ENCODE assay signal across 24 cellular contexts in genomic region chr5:96214442-96215197, GRCh38.
DNase-seq lines count a peak whose midpoint lies in the region; ATAC-seq, FAIRE-seq and TF ChIP-seq lines count a peak whose summit lies in the region.
"Had no signal": no experiment of that assay in that cellular context is flagged by ENCODE, and none has a peak within 500 bp of the region (broad histone marks: within the 10 kb centered on the region; RNA-seq: fewer than 3 reads in every experiment).

No MANE protein-coding gene starts in this region.

- intact Hi-C loops in body of pancreas (cut with DNase I) = no loop called here

- peak overlapping the region in 2 of 4 donors; percentile 58 to 67 for H3K27ac ChIP-seq in body of pancreas
- H3K27ac ChIP-seq: breast epithelium, gastrocnemius medialis, transverse colon had no signal

- H3K4me1 Mint-ChIP-seq in osteocyte (ENCODE audit: unreplicated experiment) = peaks cover 31% of the 10 kb centered on the region
- H3K4me1 Mint-ChIP-seq: naive B cell had no signal

- peak; percentile 70 for FAIRE-seq in H54 (lab: Jason Lieb, UNC)

- H3K4me1 ChIP-seq in body of pancreas = peaks cover 3% of the 10 kb centered on the region
- H3K4me1 ChIP-seq: breast epithelium, gastrocnemius medialis had no signal

- H3K36me3 Mint-ChIP-seq in osteocyte (ENCODE audit: unreplicated experiment) = peaks cover 7% of the 10 kb centered on the region
- H3K36me3 Mint-ChIP-seq: activated naive CD4-positive, alpha-beta T cell treated with anti-CD3 and anti-CD28 coated beads, Interleukin-2, amount 50 U/mL, for 72 hours; naive B cell had no signal

- TF ChIP-seq POLR2A in H54 (IDR thresholded peaks at IDR 0.05; ENCODE audit: low read depth, low read length) = no peak
- TF ChIP-seq POLR2A in body of pancreas (IDR thresholded peaks at IDR 0.05) = peak in 1 of 3 donors; percentile 24

- peak; percentile 94 for ATAC-seq in body of pancreas
- no peak for ATAC-seq in GM18861 (IDR thresholded peaks at IDR 0.05; ENCODE audit: unreplicated experiment)
- ATAC-seq: activated naive CD4-positive, alpha-beta T cell treated with anti-CD3 and anti-CD28 coated beads, Interleukin-2, amount 50 U/mL, for 72 hours; gastrocnemius medialis; stimulated activated naive CD8-positive, alpha-beta T cell treated with anti-CD3 and anti-CD28 coated beads, Interleukin-15, Interleukin-2, amounts not matched to agents 100 U/mL and 50 U/mL, for 24 hours had no signal

- peaks cover 0 to 4% (median 0%) of the 10 kb centered on the region in 3 donors for H3K9me3 ChIP-seq in body of pancreas
- H3K9me3 ChIP-seq: gastrocnemius medialis, transverse colon had no signal

- H3K4me3 ChIP-seq in body of pancreas = peak overlapping the region in 1 of 2 donors; percentile 8
- H3K4me3 ChIP-seq: breast epithelium, gastrocnemius medialis, lung, transverse colon had no signal

- peaks cover 25% of the 10 kb centered on the region for H3K9me3 Mint-ChIP-seq in osteocyte (ENCODE audit: unreplicated experiment)

- H3K27me3 Mint-ChIP-seq in osteocyte (ENCODE audit: unreplicated experiment) = no peaks in the 10 kb centered on the region
- H3K27me3 Mint-ChIP-seq: dendritic cell treated with granulocyte-macrophage colony-stimulating factor and Interleukin-4, amounts not matched to agents 40 ng/mL and 50 ng/mL, for 4 days had no signal

- peak overlapping the region; percentile 59 for H3K27ac Mint-ChIP-seq in osteocyte (ENCODE audit: unreplicated experiment)
- H3K27ac Mint-ChIP-seq: activated naive CD4-positive, alpha-beta T cell treated with anti-CD3 and anti-CD28 coated beads, Interleukin-2, amount 50 U/mL, for 72 hours; dendritic cell treated with granulocyte-macrophage colony-stimulating factor and Interleukin-4, amounts not matched to agents 40 ng/mL and 50 ng/mL, for 4 days; naive B cell had no signal

- H3K36me3 ChIP-seq in body of pancreas (replicated peaks in 1 of 2; ENCODE audit: insufficient read depth in 1 of 2, low read depth in 2 of 2) = no peaks in the 10 kb centered on the region
- H3K36me3 ChIP-seq: breast epithelium, gastrocnemius medialis, transverse colon had no signal

- H3K27me3 ChIP-seq in body of pancreas = no peaks in the 10 kb centered on the region
- H3K27me3 ChIP-seq: breast epithelium, gastrocnemius medialis, transverse colon had no signal

- H3K4me3 Mint-ChIP-seq in osteocyte (ENCODE audit: unreplicated experiment) = no peak overlapping the region
- H3K4me3 Mint-ChIP-seq: dendritic cell treated with granulocyte-macrophage colony-stimulating factor and Interleukin-4, amounts not matched to agents 40 ng/mL and 50 ng/mL, for 4 days; naive B cell had no signal

- WGBS in body of pancreas, 2 donors = 26 to 33% methylated on average over 3 of the region's 3 CpGs

- DNase-seq in H54 (ENCODE audit: insufficient read length, low spot score) (no peak), body of pancreas (peak in 3 of 4 donors; percentile 16 to 56 (median 47)), kidney tubule cell (ENCODE audit: low spot score) (peak; percentile 86), osteocyte (ENCODE audit: extremely low spot score, unreplicated experiment) (no peak), NCI-H1436 treated with DMSO at 0.1 percent for 48 hours (lab: John Stamatoyannopoulos, UW) (no peak), DMS 273 treated with DMSO at 0.1 percent for 48 hours (lab: John Stamatoyannopoulos, UW) (no peak), EL (no peak)
- DNase-seq: activated T-cell treated with anti-CD3 and anti-CD28 coated beads, Interleukin-2, amount 50 U/mL, for 48 hours; COR-L47; gastrocnemius medialis; H7; MM.1S; naive B cell; NCI-H187; NCI-H226; stimulated activated CD4-positive, alpha-beta T cell treated with anti-CD3 and anti-CD28 coated beads, Interleukin-2, amount 100 ng/mL, for 24 hours; stimulated activated naive CD8-positive, alpha-beta T cell treated with anti-CD3 and anti-CD28 coated beads, Interleukin-15, Interleukin-2, amounts not matched to agents 100 U/mL and 50 U/mL, for 24 hours; T1000; transverse colon had no signal

- TF ChIP-seq CTCF in body of pancreas (IDR thresholded peaks at IDR 0.05) = no peak
- no peak for TF ChIP-seq CTCF in osteocyte (IDR thresholded peaks at IDR 0.05)

Comparison
In these comparisons a context has a peak if more than half of its experiments do, and no peak if none do; other contexts are left out.
1. DNase-seq: peak in body of pancreas (3 of 4) and kidney tubule cell (single experiment); none in H54 (single experiment), osteocyte (single experiment), NCI-H1436 treated with DMSO at 0.1 percent for 48 hours (single experiment), DMS 273 treated with DMSO at 0.1 percent for 48 hours (single experiment) and EL (single experiment).